ENCODE assay signal across 1 cellular context in the genomic region with DNA sequence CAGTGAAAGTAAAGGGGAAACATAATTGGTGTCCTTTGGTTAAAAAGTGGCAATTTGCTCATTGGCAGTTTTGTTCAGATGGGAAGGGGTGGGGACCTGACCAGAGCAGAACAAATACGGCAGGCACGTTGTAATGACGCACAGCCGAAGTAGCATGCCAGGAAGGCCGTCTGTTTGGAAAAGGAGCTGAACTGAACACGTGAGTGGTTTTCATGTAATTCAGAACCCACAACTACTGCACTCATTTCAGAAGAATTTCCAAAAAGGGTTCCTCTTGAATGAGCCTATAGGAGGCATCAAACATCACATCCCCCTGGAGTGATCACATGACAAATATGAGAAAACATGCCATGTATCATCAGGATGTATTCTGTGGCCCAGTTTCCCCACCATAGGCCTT.
TF ChIP-seq lines count a peak whose summit lies in the region.

No MANE protein-coding gene starts in this region.

TF ChIP-seq in WTC11, 78 proteins besides CTCF, POLR2A, EP300 and RAD21 (continued from another document):
- TF ChIP-seq, protein P1, sequence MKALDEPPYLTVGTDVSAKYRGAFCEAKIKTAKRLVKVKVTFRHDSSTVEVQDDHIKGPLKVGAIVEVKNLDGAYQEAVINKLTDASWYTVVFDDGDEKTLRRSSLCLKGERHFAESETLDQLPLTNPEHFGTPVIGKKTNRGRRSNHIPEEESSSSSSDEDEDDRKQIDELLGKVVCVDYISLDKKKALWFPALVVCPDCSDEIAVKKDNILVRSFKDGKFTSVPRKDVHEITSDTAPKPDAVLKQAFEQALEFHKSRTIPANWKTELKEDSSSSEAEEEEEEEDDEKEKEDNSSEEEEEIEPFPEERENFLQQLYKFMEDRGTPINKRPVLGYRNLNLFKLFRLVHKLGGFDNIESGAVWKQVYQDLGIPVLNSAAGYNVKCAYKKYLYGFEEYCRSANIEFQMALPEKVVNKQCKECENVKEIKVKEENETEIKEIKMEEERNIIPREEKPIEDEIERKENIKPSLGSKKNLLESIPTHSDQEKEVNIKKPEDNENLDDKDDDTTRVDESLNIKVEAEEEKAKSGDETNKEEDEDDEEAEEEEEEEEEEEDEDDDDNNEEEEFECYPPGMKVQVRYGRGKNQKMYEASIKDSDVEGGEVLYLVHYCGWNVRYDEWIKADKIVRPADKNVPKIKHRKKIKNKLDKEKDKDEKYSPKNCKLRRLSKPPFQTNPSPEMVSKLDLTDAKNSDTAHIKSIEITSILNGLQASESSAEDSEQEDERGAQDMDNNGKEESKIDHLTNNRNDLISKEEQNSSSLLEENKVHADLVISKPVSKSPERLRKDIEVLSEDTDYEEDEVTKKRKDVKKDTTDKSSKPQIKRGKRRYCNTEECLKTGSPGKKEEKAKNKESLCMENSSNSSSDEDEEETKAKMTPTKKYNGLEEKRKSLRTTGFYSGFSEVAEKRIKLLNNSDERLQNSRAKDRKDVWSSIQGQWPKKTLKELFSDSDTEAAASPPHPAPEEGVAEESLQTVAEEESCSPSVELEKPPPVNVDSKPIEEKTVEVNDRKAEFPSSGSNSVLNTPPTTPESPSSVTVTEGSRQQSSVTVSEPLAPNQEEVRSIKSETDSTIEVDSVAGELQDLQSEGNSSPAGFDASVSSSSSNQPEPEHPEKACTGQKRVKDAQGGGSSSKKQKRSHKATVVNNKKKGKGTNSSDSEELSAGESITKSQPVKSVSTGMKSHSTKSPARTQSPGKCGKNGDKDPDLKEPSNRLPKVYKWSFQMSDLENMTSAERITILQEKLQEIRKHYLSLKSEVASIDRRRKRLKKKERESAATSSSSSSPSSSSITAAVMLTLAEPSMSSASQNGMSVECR (CRISPR knock-in tag; IDR thresholded peaks at IDR 0.05; ENCODE audit: borderline replicate concordance): no peak
- TF ChIP-seq KAT7 (CRISPR knock-in tag; IDR thresholded peaks at IDR 0.05; ENCODE audit: borderline replicate concordance) (no peak), OVOL2 (CRISPR knock-in tag; IDR thresholded peaks at IDR 0.05; ENCODE audit: borderline replicate concordance) (no peak), ZNF317 (CRISPR knock-in tag; IDR thresholded peaks at IDR 0.05; ENCODE audit: borderline replicate concordance, low read depth) (no peak), SMAD3 (CRISPR knock-in tag; IDR thresholded peaks at IDR 0.05; ENCODE audit: borderline replicate concordance) (no peak), ZNF219 (CRISPR knock-in tag; IDR thresholded peaks at IDR 0.05; ENCODE audit: borderline replicate concordance) (no peak)
